ENCODE assay signal across 1 cellular context in the genomic region with DNA sequence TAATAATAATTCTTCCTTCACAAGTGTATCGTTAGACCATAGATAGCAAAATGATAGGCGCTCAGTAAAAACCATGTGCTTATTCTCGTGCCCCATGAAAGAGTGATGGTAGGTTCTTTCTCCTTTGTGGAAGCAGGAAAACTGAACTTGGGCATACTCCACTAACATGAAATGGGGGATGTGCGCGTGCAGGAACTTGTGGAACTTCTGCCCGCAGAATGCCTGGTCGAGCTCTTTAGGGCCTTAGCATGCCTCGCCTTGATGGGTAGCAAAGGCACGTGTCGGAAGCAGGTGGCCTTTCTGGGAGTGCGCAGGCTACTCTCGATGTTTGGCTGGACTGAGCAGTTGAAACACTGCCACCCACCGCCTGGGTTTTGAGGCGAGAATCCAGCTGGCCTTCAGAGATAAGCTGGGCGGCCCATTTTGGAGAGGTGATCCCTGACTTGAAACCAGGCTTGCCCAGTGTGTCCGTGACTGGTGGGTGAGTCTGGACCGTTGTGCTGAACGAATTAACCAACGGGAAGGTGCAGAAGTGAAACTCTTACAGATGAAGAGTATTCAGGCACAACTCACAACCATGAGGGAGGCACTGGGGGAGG.
TF ChIP-seq lines count a peak whose summit lies in the region.

No MANE protein-coding gene starts in this region.

TF ChIP-seq in K562, 482 proteins besides CTCF, POLR2A, EP300 and RAD21 (continued from another document):
- TF ChIP-seq ZNF780A (CRISPR knock-in tag; IDR thresholded peaks at IDR 0.05): no peak
- TF ChIP-seq EP400 (IDR thresholded peaks at IDR 0.05): peak; percentile 88
- TF ChIP-seq TCF15 (CRISPR knock-in tag; IDR thresholded peaks at IDR 0.05): peak; percentile 73; the same call in 1 of the 2 replicates
- peak; percentile 84 to 86 for TF ChIP-seq NRF1 (conservative IDR thresholded peaks at IDR 0.05 in 1 of 2, IDR thresholded peaks at IDR 0.05 in 1 of 2)
- TF ChIP-seq RBM25 (IDR thresholded peaks at IDR 0.05; ENCODE audit: low read depth, low read length, severe bottlenecking): no peak
- TF ChIP-seq MEF2A (IDR thresholded peaks at IDR 0.05; ENCODE audit: control insufficient read depth, low read depth, low read length): no peak
- peak; percentile 95 for TF ChIP-seq MYC (IDR thresholded peaks at IDR 0.05; ENCODE audit: low read depth, low read length)
- TF ChIP-seq MYC (CRISPR knock-in tag; IDR thresholded peaks at IDR 0.05; ENCODE audit: borderline replicate concordance, low read depth): no peak
- no peak for TF ChIP-seq NCOA2 (IDR thresholded peaks at IDR 0.05; ENCODE audit: partially characterized antibody in 2 of 2)
- no peak for TF ChIP-seq ZNF140 (CRISPR knock-in tag; IDR thresholded peaks at IDR 0.05)
- TF ChIP-seq FUS (optimal IDR thresholded peaks at IDR 0.05; ENCODE audit: low read depth, low read length): no peak
- peak; percentile 38 for TF ChIP-seq SOX6 (IDR thresholded peaks at IDR 0.05)
- TF ChIP-seq MAFK (IDR thresholded peaks at IDR 0.05; ENCODE audit: low read length): no peak
- 0 out of 2 replicates have a peak, but pooled peaks have one; percentile 31 for TF ChIP-seq FOSL1 (tag; conservative IDR thresholded peaks at IDR 0.05)
- TF ChIP-seq, protein P1, sequence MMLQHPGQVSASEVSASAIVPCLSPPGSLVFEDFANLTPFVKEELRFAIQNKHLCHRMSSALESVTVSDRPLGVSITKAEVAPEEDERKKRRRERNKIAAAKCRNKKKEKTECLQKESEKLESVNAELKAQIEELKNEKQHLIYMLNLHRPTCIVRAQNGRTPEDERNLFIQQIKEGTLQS (IDR thresholded peaks at IDR 0.05): no peak
- TF ChIP-seq, protein P1 (CRISPR knock-in tag; conservative IDR thresholded peaks at IDR 0.05): peak; percentile 9; the same call in 1 of the 2 replicates
- no peak for TF ChIP-seq SNRNP70 (optimal IDR thresholded peaks at IDR 0.05; ENCODE audit: low read depth, low read length)
- peak; percentile 61 for TF ChIP-seq USF2 (CRISPR knock-in tag; IDR thresholded peaks at IDR 0.05)
- peak; percentile 22; the same call in 1 of the 2 replicates for TF ChIP-seq KLF16 (IDR thresholded peaks at IDR 0.05)
- 0 out of 2 replicates have a peak, but pooled peaks have one; percentile 46 for TF ChIP-seq SMAD3 (CRISPR knock-in tag; conservative IDR thresholded peaks at IDR 0.05)
- no peak for TF ChIP-seq SMC3 (conservative IDR thresholded peaks at IDR 0.05; ENCODE audit: insufficient read depth, low read depth, low read length)
- no peak for TF ChIP-seq PRMT5 (CRISPR knock-in tag; IDR thresholded peaks at IDR 0.05)
- no peak for TF ChIP-seq PML (IDR thresholded peaks at IDR 0.05; ENCODE audit: low read length)
- 0 out of 2 replicates have a peak, but pooled peaks have one; percentile 63 for TF ChIP-seq NR4A1 (CRISPR knock-in tag; IDR thresholded peaks at IDR 0.05)
- TF ChIP-seq NR4A1 (tag; IDR thresholded peaks at IDR 0.05): no peak
- TF ChIP-seq L3MBTL2 (IDR thresholded peaks at IDR 0.05): peak; percentile 99
- peak; percentile 58 for TF ChIP-seq EGR1 (conservative IDR thresholded peaks at IDR 0.05)
- TF ChIP-seq POLR2AphosphoS2 (IDR thresholded peaks at IDR 0.05; ENCODE audit: low read length): no peak
- TF ChIP-seq BHLHE40 (IDR thresholded peaks at IDR 0.05; ENCODE audit: low read length): peak; percentile 94
- peak; percentile 90 for TF ChIP-seq ZNF589 (CRISPR knock-in tag; IDR thresholded peaks at IDR 0.05; ENCODE audit: low read depth)
- no peak for TF ChIP-seq ZNF124 (CRISPR knock-in tag; IDR thresholded peaks at IDR 0.05)
- TF ChIP-seq ASH1L (IDR thresholded peaks at IDR 0.05; ENCODE audit: borderline replicate concordance, low read depth, partially characterized antibody): peak; percentile 67
